Comparison of ENCODE assay signal across 18 cellular contexts in genomic region chr6:111623046-111623718, GRCh38. TPM values are rescaled to one million over a fixed set of nuclear protein-coding genes. Genes with fewer than 3 reads are reported as not detected.
DNase-seq lines count a peak whose midpoint lies in the region; ATAC-seq, FAIRE-seq and TF ChIP-seq lines count a peak whose summit lies in the region.
"Had no signal": no experiment of that assay in that cellular context is flagged by ENCODE, and none has a peak within 500 bp of the region (broad histone marks: within the 10 kb centered on the region; RNA-seq: fewer than 3 reads in every experiment).

No MANE protein-coding gene starts in this region.

- H3K9me3 ChIP-seq in right cardiac atrium (ENCODE audit: control insufficient read depth, low read length) (no peaks in the 10 kb centered on the region), K562 (replicated peaks; ENCODE audit: control insufficient read depth, insufficient read depth, low read depth, low read length) (no peaks in the 10 kb centered on the region)

- no peak overlapping the region for H2AFZ ChIP-seq in K562 (ENCODE audit: low read depth, low read length)

- H3K9me1 ChIP-seq in K562 (ENCODE audit: control insufficient read depth, insufficient read depth, low read length) = no peaks in the 10 kb centered on the region

- CTCF ChIA-PET in K562 (lab: Yijun Ruan, JAX; ENCODE audit: low intra/inter-chr PET ratio) = no interaction called here

- no peaks in the 10 kb centered on the region for H4K20me1 ChIP-seq in K562 (replicated peaks; ENCODE audit: control insufficient read depth, insufficient read depth, low read length)

- BruUV-seq in K562 (replicated peaks; lab: Mats Ljungman, UMichigan) = no TSS peak

- in situ Hi-C loops in K562 (cut with MboI) (no loop called here), GM13977 (cut with MboI; ENCODE audit: low pct_unique_long_range_greater_than_20kb, low sequenced_read_pairs, unreplicated experiment) (no loop called here)

- TF ChIP-seq EP300 in K562 (IDR thresholded peaks at IDR 0.05; ENCODE audit: low read length) = no peak

- H3K79me2 ChIP-seq in K562 (ENCODE audit: control insufficient read depth, insufficient read depth, low read length) = no peaks in the 10 kb centered on the region

- no peak for TF ChIP-seq CTCF in K562 (IDR thresholded peaks at IDR 0.05 in 2 of 3, conservative IDR thresholded peaks at IDR 0.05 in 1 of 3; ENCODE audit: insufficient read depth in 2 of 3, low read depth in 1 of 3, low read length in 3 of 3)
- TF ChIP-seq CTCF in foreskin keratinocyte (conservative IDR thresholded peaks at IDR 0.05) = no peak
- no peak for TF ChIP-seq CTCF in GM13977 (IDR thresholded peaks at IDR 0.05; ENCODE audit: extremely low read depth, insufficient read depth, missing control alignments)

- H3K27me3 ChIP-seq in right cardiac atrium (ENCODE audit: control insufficient read depth, insufficient read depth) = no peaks in the 10 kb centered on the region
- H3K27me3 ChIP-seq in K562 (ENCODE audit: control insufficient read depth in 2 of 2, insufficient read depth in 2 of 2, low read length in 2 of 2) = peaks cover 32 to 60% of the 10 kb centered on the region in 2 experiments
- H3K27me3 ChIP-seq in foreskin keratinocyte = no peaks in the 10 kb centered on the region

- H3K36me3 ChIP-seq in K562 (ENCODE audit: control insufficient read depth, insufficient read depth, low read length) = no peaks in the 10 kb centered on the region

- FAIRE-seq in K562 (lab: Jason Lieb, UNC) = no peak
- FAIRE-seq: GM19239, HTR-8/SVneo had no signal

- DNase-seq in right cardiac atrium = peak in 1 of 3 donors; percentile 57
- no peak for DNase-seq in Right ventricle myocardium superior
- DNase-seq in K562 (ENCODE audit: extremely low read depth in 1 of 4, low spot score in 3 of 4) = no peak
- DNase-seq in foreskin keratinocyte = peak; percentile 90 to 92
- no peak for DNase-seq in GM13977 (ENCODE audit: low spot score)
- no peak for DNase-seq in SK-N-DZ (ENCODE audit: low spot score)
- DNase-seq in epidermal melanocyte (ENCODE audit: insufficient read length, low spot score) = no peak
- DNase-seq: DMS 273 treated with DMSO at 0.1 percent for 48 hours, H7, NCI-H146, NCI-H2081 treated with DMSO at 0.1 percent for 48 hours, NCI-H510A treated with DMSO at 0.1 percent for 48 hours, NCI-H82, PC-3 had no signal

- intact Hi-C loops in right cardiac atrium (cut with DNase I) (no loop called here), Right ventricle myocardium superior (cut with DNase I) (no loop called here), K562 (cut with micrococcal nuclease) (no loop called here)

- no peak for TF ChIP-seq RAD21 in K562 (CRISPR knock-in tag; conservative IDR thresholded peaks at IDR 0.05 in 1 of 2, IDR thresholded peaks at IDR 0.05 in 1 of 2)

- H3K4me1 ChIP-seq in right cardiac atrium (ENCODE audit: control insufficient read depth, insufficient read depth, low read length) = peaks cover 4% of the 10 kb centered on the region
- H3K4me1 ChIP-seq in K562 (replicated peaks in 1 of 2; ENCODE audit: control insufficient read depth in 2 of 2, insufficient read depth in 2 of 2, low read length in 2 of 2) = no peaks in the 10 kb centered on the region
- H3K4me1 ChIP-seq in foreskin keratinocyte = peaks cover 22% of the 10 kb centered on the region

- H3K9ac ChIP-seq in K562 (ENCODE audit: insufficient read depth in 1 of 2, low read depth in 2 of 2, low read length in 2 of 2) = no peak overlapping the region; a peak in 1 of 4 replicates

- H3K4me3 ChIP-seq in right cardiac atrium (ENCODE audit: low read length) (no peak overlapping the region), K562 (no peak overlapping the region)
- H3K4me3 ChIP-seq: SK-N-MC had no signal

- TF ChIP-seq POLR2A in K562 (conservative IDR thresholded peaks at IDR 0.05) = no peak

- no peak overlapping the region for H3K4me2 ChIP-seq in K562 (ENCODE audit: insufficient read depth, low read length)

- H3K27ac ChIP-seq in right cardiac atrium (ENCODE audit: low read length) (no peak overlapping the region), K562 (ENCODE audit: extremely low read depth, low read depth, low read length) (no peak overlapping the region), foreskin keratinocyte (peak overlapping the region; percentile 88)
- H3K27ac ChIP-seq: HL-60, SK-N-MC had no signal

- peak; percentile 12 to 22 for ATAC-seq in right cardiac atrium
- ATAC-seq in Right ventricle myocardium superior (ENCODE audit: poor library complexity) = no peak
- ATAC-seq in K562 = peak; percentile 50
- peak; percentile 78 for ATAC-seq in foreskin keratinocyte
- ATAC-seq: PC-3 had no signal

- WGBS in right cardiac atrium = 83% methylated on average over 9 of the region's 9 CpGs
- WGBS in K562 (ENCODE audit: insufficient coverage, low coverage, missing lambda C conversion rate) = 4% methylated on average over 9 of the region's 9 CpGs

- POLR2A ChIA-PET in K562 (lab: Yijun Ruan, JAX) = interaction anchor here (0.7 kb wide), 1 partner anchor 351 kb away, joined by 3 read pairs; no protein-coding TSS in a partner anchor

TF ChIP-seq in K562, 482 proteins besides CTCF, POLR2A, EP300 and RAD21:
- TF ChIP-seq SPI1 (IDR thresholded peaks at IDR 0.05; ENCODE audit: borderline replicate concordance, low read depth, low read length) (0 out of 2 replicates have a peak, but pooled peaks have one; percentile 20), TFE3 (CRISPR knock-in tag; IDR thresholded peaks at IDR 0.05) (no peak)

RNA-seq across cellular contexts. Expression of gene TRAF3IP2, which starts 17.5 kb away (rescaled TPM):
- total RNA-seq in right cardiac atrium (10 to 100 TPM; 12.7 to 16.0 (median 13.1) TPM), Right ventricle myocardium superior (10.0 TPM), K562 (2014; rRNA removed) (13.8 and 16.5 TPM in 2 replicates), K562 (2014; rRNA removed; fragmentation: Illumina TruSeq; extraction: Trizol) (12.3 and 13.4 TPM in 2 replicates), K562 (2015; rRNA removed; fragmentation: Illumina TruSeq; extraction: Trizol) (9.1 and 11.7 TPM in 2 replicates), K562 (2021) (14.6 and 14.8 TPM in 2 replicates), foreskin keratinocyte (85.1 and 98.9 TPM in 2 replicates)
- polyA plus RNA-seq in right cardiac atrium (14.1 TPM), K562 (2011; rRNA removed) (11.3 and 16.7 TPM in 2 replicates), K562 (2014; fragmentation: Illumina TruSeq; extraction: Trizol) (18.9 and 20.3 TPM in 2 replicates), K562 (2014; fragmentation: Nextera tagmentation; extraction: Ambion mirVana) (10 to 100 TPM in 1 of 2 experiments, 1 to 10 TPM in 1; 7.3 to 12.1 TPM), K562 (2014; rRNA removed) (10.2 and 15.8 TPM in 2 replicates), foreskin keratinocyte (73.2 and 77.9 TPM in 2 replicates)
- total RNA-seq in K562 (2011; cell fraction: chromatin; rRNA removed; ENCODE audit: low replicate concordance) = 7.6 and 9.6 TPM in 2 replicates
- 5.0 and 6.0 TPM in 2 replicates for total RNA-seq in K562 (2011; cell fraction: nucleolus; rRNA removed)
- 8.3 TPM in 2 replicates for total RNA-seq in K562 (2011; cell fraction: nucleoplasm; rRNA removed)
- polyA plus RNA-seq in K562 (2011; cell fraction: cytosol; rRNA removed) = 16.7 and 19.0 TPM in 2 replicates
- polyA plus RNA-seq in K562 (2011; cell fraction: nucleus; rRNA removed) = 5.7 and 9.2 TPM in 2 replicates
- 10.6 and 21.6 TPM in 2 replicates for polyA plus RNA-seq in K562 (2012)
- polyA minus RNA-seq in K562 (2011; rRNA and poly(A)+ RNA removed) = 14.7 and 15.1 TPM in 2 replicates
- polyA minus RNA-seq in K562 (2011; cell fraction: cytosol; rRNA and poly(A)+ RNA removed) = 9.2 and 9.9 TPM in 2 replicates
- polyA minus RNA-seq in K562 (2011; cell fraction: nucleus; rRNA and poly(A)+ RNA removed) = 6.7 and 7.4 TPM in 2 replicates
- polyA plus RNA-seq in SK-N-DZ (2014; cell fraction: cytosol; rRNA removed) = 0.42 and 0.70 TPM in 2 replicates
- 1.4 TPM in 1 of 2 replicates, not detected in the other for polyA plus RNA-seq in SK-N-DZ (2014; cell fraction: nucleus; rRNA removed)

Comparison
In these comparisons a context has a peak if more than half of its experiments do, and no peak if none do; other contexts are left out.
1. DNase-seq: peak in foreskin keratinocyte (2 of 2); none in Right ventricle myocardium superior (single experiment), K562 (0 of 4), GM13977 (single experiment), SK-N-DZ (single experiment) and epidermal melanocyte (single experiment).